ENCODE assay signal across 1 cellular context in the genomic region with DNA sequence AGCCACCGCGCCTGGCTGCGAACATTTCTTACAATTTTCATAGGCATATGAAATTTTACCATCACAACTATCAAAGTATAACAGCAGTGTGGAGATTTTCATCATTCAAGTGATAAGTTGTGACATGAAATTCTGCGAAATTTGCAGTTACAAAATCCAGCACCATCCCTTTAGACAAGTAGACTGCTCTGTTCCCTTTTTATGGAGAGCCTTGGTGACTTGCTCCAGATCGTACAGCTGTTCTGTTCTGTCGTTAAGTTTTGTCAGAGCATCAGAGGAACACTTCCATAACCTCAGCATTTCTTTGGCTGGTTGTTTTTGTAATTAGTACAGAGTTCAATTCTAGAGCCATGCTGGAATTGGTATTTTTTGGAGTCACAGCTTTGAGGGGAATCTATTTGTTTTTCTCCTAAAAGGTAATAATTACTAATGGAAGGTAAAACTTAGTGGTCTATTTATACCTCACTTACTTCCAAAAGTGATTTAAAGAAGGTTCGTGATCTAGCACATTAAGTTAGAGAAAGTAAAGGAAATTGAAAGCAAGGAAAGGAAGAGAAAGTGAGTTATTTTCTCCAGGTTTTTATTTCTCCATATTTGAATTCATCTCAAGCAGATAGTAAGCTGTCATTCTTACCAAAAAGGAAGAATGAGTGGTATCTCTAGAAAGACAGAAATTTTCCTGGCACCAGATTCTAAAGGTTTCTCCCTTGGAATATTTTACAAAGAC.
TF ChIP-seq lines count a peak whose summit lies in the region.

No MANE protein-coding gene starts in this region.

TF ChIP-seq in A549, 52 proteins besides CTCF, POLR2A, EP300 and RAD21:
- no peak for TF ChIP-seq CEBPB (IDR thresholded peaks at IDR 0.05)
- TF ChIP-seq, protein P1, sequence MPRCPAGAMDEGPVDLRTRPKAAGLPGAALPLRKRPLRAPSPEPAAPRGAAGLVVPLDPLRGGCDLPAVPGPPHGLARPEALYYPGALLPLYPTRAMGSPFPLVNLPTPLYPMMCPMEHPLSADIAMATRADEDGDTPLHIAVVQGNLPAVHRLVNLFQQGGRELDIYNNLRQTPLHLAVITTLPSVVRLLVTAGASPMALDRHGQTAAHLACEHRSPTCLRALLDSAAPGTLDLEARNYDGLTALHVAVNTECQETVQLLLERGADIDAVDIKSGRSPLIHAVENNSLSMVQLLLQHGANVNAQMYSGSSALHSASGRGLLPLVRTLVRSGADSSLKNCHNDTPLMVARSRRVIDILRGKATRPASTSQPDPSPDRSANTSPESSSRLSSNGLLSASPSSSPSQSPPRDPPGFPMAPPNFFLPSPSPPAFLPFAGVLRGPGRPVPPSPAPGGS (IDR thresholded peaks at IDR 0.05), result no peak
- TF ChIP-seq NFE2L2 (conservative IDR thresholded peaks at IDR 0.05; ENCODE audit: low read length), result no peak
- TF ChIP-seq MAFK (IDR thresholded peaks at IDR 0.05; ENCODE audit: partially characterized antibody), result no peak
- no peak for TF ChIP-seq NR3C1 (IDR thresholded peaks at IDR 0.05)
- TF ChIP-seq CBX8 (IDR thresholded peaks at IDR 0.05), result no peak
- no peak for TF ChIP-seq KDM1A (IDR thresholded peaks at IDR 0.05; ENCODE audit: low read depth)
